In the genomic region with DNA sequence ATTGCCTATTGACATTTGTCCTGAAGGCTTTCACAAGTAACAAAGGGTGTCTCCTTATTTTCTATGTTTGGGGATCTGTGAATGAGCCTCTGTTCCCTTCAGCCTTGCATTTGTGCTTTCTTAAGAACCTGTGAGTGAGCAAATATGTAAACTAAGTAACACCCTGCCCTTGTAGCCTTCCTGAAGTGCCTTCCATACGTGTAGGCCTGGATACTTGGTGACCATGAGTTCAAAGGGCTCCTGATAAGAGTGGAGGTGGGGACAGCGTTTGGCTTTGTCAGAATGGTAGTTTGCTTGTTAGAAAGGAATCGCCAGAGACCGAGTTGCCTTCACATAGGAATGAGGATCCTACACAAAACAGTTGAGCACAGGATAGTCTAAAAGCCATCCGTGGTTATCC, we compare ENCODE assay signal across 14 cellular contexts. TPM values are rescaled to one million over a fixed set of nuclear protein-coding genes. Genes with fewer than 3 reads are reported as not detected.
DNase-seq lines count a peak whose midpoint lies in the region; ATAC-seq and TF ChIP-seq lines count a peak whose summit lies in the region.
"Had no signal": no experiment of that assay in that cellular context is flagged by ENCODE, and none has a peak within 500 bp of the region (broad histone marks: within the 10 kb centered on the region; RNA-seq: fewer than 3 reads in every experiment).

No MANE protein-coding gene starts in this region.

- 88 to 95% methylated on average over 5 of the region's 5 CpGs for WGBS in endodermal cell (ENCODE audit: insufficient coverage in 1 of 2, insufficient read length in 1 of 2), 2 experiments

- no peak overlapping the region for H3K4me3 Mint-ChIP-seq in CD8-positive, alpha-beta T cell
- H3K4me3 Mint-ChIP-seq in endodermal cell: no peak overlapping the region
- no peak overlapping the region for H3K4me3 Mint-ChIP-seq in progenitor cell of endocrine pancreas (ENCODE audit: low read depth)

- peaks cover 46% of the 10 kb centered on the region for H3K4me1 ChIP-seq in CD8-positive, alpha-beta T cell (ENCODE audit: insufficient read depth, low read length)
- H3K4me1 ChIP-seq in KMS-11 (ENCODE audit: low read depth, poor library complexity, severe bottlenecking): peaks cover 79% of the 10 kb centered on the region
- peaks cover 7% of the 10 kb centered on the region for H3K4me1 ChIP-seq in endodermal cell (ENCODE audit: control insufficient read depth, insufficient read depth, low read length)

- peaks cover 63% of the 10 kb centered on the region for H3K36me3 ChIP-seq in CD8-positive, alpha-beta T cell (ENCODE audit: insufficient read depth, low read length)
- peaks cover 27% of the 10 kb centered on the region; the same call in 1 of the 2 replicates for H3K36me3 ChIP-seq in KMS-11 (ENCODE audit: insufficient read depth)
- H3K36me3 ChIP-seq in endodermal cell (ENCODE audit: control insufficient read depth, insufficient read depth, low read length): peaks cover 93% of the 10 kb centered on the region

- CTCF ChIA-PET in CD8-positive, alpha-beta T cell (lab: Charles Lee): interaction anchor here (1.9 kb wide), 1 partner anchor 13 kb away, joined by 9 read pairs; no protein-coding TSS in a partner anchor

- H3K4me2 ChIP-seq in KMS-11: peak overlapping the region; percentile 72

- H3K9me3 ChIP-seq in CD8-positive, alpha-beta T cell (ENCODE audit: low read length): no peaks in the 10 kb centered on the region
- H3K9me3 ChIP-seq in endodermal cell (ENCODE audit: control insufficient read depth, low read length): no peaks in the 10 kb centered on the region
- H3K9me3 ChIP-seq: prostate gland had no signal

- no peaks in the 10 kb centered on the region for H3K9me3 Mint-ChIP-seq in CD8-positive, alpha-beta T cell
- no peaks in the 10 kb centered on the region for H3K9me3 Mint-ChIP-seq in endodermal cell
- no peaks in the 10 kb centered on the region for H3K9me3 Mint-ChIP-seq in progenitor cell of endocrine pancreas (ENCODE audit: low read depth)

- no peak for ATAC-seq in CD8-positive, alpha-beta T cell
- ATAC-seq in HG03439 (IDR thresholded peaks at IDR 0.05; ENCODE audit: unreplicated experiment): no peak

- H4K20me1 ChIP-seq in KMS-11 (ENCODE audit: insufficient read depth): peaks cover 6% of the 10 kb centered on the region

- peak overlapping the region; percentile 90 for H3K27ac Mint-ChIP-seq in CD8-positive, alpha-beta T cell
- peak overlapping the region; percentile 52 for H3K27ac Mint-ChIP-seq in endodermal cell
- peak overlapping the region; percentile 89 for H3K27ac Mint-ChIP-seq in progenitor cell of endocrine pancreas

- intact Hi-C loops in CD8-positive, alpha-beta T cell (cut with DNase I, micrococcal nuclease): no loop called here

- no peaks in the 10 kb centered on the region for H3K27me3 ChIP-seq in CD8-positive, alpha-beta T cell (ENCODE audit: insufficient read depth, low read length)
- H3K27me3 ChIP-seq in KMS-11 (ENCODE audit: insufficient read depth, low read depth) (no peaks in the 10 kb centered on the region; the same call in 1 of the 2 replicates), endodermal cell (ENCODE audit: control insufficient read depth, insufficient read depth, low read length, poor library complexity, severe bottlenecking) (no peaks in the 10 kb centered on the region)

- H3K36me3 Mint-ChIP-seq in CD8-positive, alpha-beta T cell: peaks cover 96% of the 10 kb centered on the region
- H3K36me3 Mint-ChIP-seq in endodermal cell (ENCODE audit: low read depth): peaks cover 91% of the 10 kb centered on the region
- H3K36me3 Mint-ChIP-seq in progenitor cell of endocrine pancreas (ENCODE audit: insufficient read depth): peaks cover 41% of the 10 kb centered on the region

- POLR2A ChIA-PET in CD8-positive, alpha-beta T cell (lab: Charles Lee): interaction anchor here (9.4 kb wide), 1 partner anchor 31 kb away, joined by 48 read pairs; a partner anchor contains a TSS

- peaks cover 9% of the 10 kb centered on the region; the same call in 1 of the 2 replicates for H3K79me2 ChIP-seq in KMS-11 (ENCODE audit: insufficient read depth, low read depth)

- no peak overlapping the region for H3K27ac ChIP-seq in CD8-positive, alpha-beta T cell (ENCODE audit: low read depth, low read length)
- H3K27ac ChIP-seq in KMS-11: peak overlapping the region; percentile 90; the same call in 1 of the 2 replicates
- no peak overlapping the region for H3K27ac ChIP-seq in endodermal cell (ENCODE audit: low read depth, low read length)

- no peak overlapping the region for H3K9ac ChIP-seq in KMS-11
- no peak overlapping the region for H3K9ac ChIP-seq in endodermal cell (ENCODE audit: extremely low read depth, low read length, poor library complexity, severe bottlenecking)

- TF ChIP-seq CTCF in CD8-positive, alpha-beta T cell (IDR thresholded peaks at IDR 0.05): no peak
- no peak for TF ChIP-seq CTCF in KMS-11 (conservative IDR thresholded peaks at IDR 0.05; ENCODE audit: low read depth, low read length)
- TF ChIP-seq CTCF in endodermal cell (conservative IDR thresholded peaks at IDR 0.05): no peak
- no peak for TF ChIP-seq CTCF in progenitor cell of endocrine pancreas (IDR thresholded peaks at IDR 0.05; ENCODE audit: unreplicated experiment)

- no peaks in the 10 kb centered on the region for H3K27me3 Mint-ChIP-seq in CD8-positive, alpha-beta T cell (ENCODE audit: low read depth)
- H3K27me3 Mint-ChIP-seq in endodermal cell (ENCODE audit: insufficient read depth): no peaks in the 10 kb centered on the region
- H3K27me3 Mint-ChIP-seq in progenitor cell of endocrine pancreas: no peaks in the 10 kb centered on the region

- H2AFZ ChIP-seq in KMS-11 (ENCODE audit: low read depth): no peak overlapping the region

- H3K4me3 ChIP-seq in CD8-positive, alpha-beta T cell (ENCODE audit: low read depth, low read length): no peak overlapping the region
- H3K4me3 ChIP-seq in KMS-11 (IDR thresholded peaks at IDR 0.05; ENCODE audit: insufficient read depth, low read depth, low read length): no peak overlapping the region
- H3K4me3 ChIP-seq in endodermal cell (ENCODE audit: low read length): no peak overlapping the region
- H3K4me3 ChIP-seq: prostate gland had no signal

- DNase-seq in CD8-positive, alpha-beta T cell: no peak
- no peak for DNase-seq in endodermal cell
- no peak for DNase-seq in progenitor cell of endocrine pancreas (ENCODE audit: low spot score, unreplicated experiment)
- DNase-seq in NAMALWA (ENCODE audit: low spot score): no peak
- no peak for DNase-seq in activated gamma-delta T cell treated with Interleukin-2 at 50 U/mL for 16 hours
- no peak for DNase-seq in NCI-H1417 treated with DMSO at 0.1 percent for 48 hours (lab: John Stamatoyannopoulos, UW)
- DNase-seq: activated CD4-positive, alpha-beta T cell treated with anti-CD3 and anti-CD28 coated beads, Interleukin-2, amount 50 U/mL, for 4 hours; head of caudate nucleus; kidney; NCI-H1048; SHP77 had no signal

- H3K4me1 Mint-ChIP-seq in CD8-positive, alpha-beta T cell (ENCODE audit: low read depth): peaks cover 50% of the 10 kb centered on the region
- H3K4me1 Mint-ChIP-seq in endodermal cell (peaks cover 6% of the 10 kb centered on the region), progenitor cell of endocrine pancreas (ENCODE audit: low read depth) (peaks cover 26% of the 10 kb centered on the region)

RNA-seq across cellular contexts. Expression of a gene that starts 14.5 kb away (rescaled TPM):
- 10 to 100 TPM; 32.0 to 33.5 TPM for total RNA-seq in CD8-positive, alpha-beta T cell
- total RNA-seq in endodermal cell (10 to 100 TPM; 38.4 to 44.6 TPM), progenitor cell of endocrine pancreas (44.9 and 46.5 TPM in 2 replicates)
- 33.6 TPM for polyA plus RNA-seq in endodermal cell (2013, experiment 1 of 2)
- 29.5 TPM for polyA plus RNA-seq in endodermal cell (2013, experiment 2 of 2)

RNA-seq across cellular contexts. Expression of a gene that starts 31.3 kb away (rescaled TPM):
- 100 to 1,000 TPM; 416 to 448 TPM for total RNA-seq in CD8-positive, alpha-beta T cell
- 100 to 1,000 TPM; 211 to 225 TPM for total RNA-seq in endodermal cell
- 216 TPM for polyA plus RNA-seq in endodermal cell (2013, experiment 1 of 2)
- polyA plus RNA-seq in endodermal cell (2013, experiment 2 of 2): 207 TPM
- 256 and 259 TPM in 2 replicates for total RNA-seq in progenitor cell of endocrine pancreas

RNA-seq across cellular contexts. Expression of a gene that starts 58.2 kb away (rescaled TPM):
- 100 to 1,000 TPM; 652 to 710 TPM for total RNA-seq in CD8-positive, alpha-beta T cell
- total RNA-seq in endodermal cell (10 to 100 TPM; 56.3 to 60.1 TPM), progenitor cell of endocrine pancreas (4.3 and 5.5 TPM in 2 replicates)
- 21.7 TPM for polyA plus RNA-seq in endodermal cell (2013, experiment 1 of 2)
- polyA plus RNA-seq in endodermal cell (2013, experiment 2 of 2): 26.9 TPM
